In genomic region chr15:84955089-84955848, GRCh38 we compare ENCODE assay signal across 8 cellular contexts. TPM values are rescaled to one million over a fixed set of nuclear protein-coding genes. Genes with fewer than 3 reads are reported as not detected.
DNase-seq lines count a peak whose midpoint lies in the region; ATAC-seq and TF ChIP-seq lines count a peak whose summit lies in the region.

No MANE protein-coding gene starts in this region.

- H3K36me3 ChIP-seq in lower lobe of right lung: no peaks in the 10 kb centered on the region

- H3K27ac ChIP-seq in lower lobe of right lung: no peak overlapping the region

- H3K27ac Mint-ChIP-seq in dendritic cell treated with granulocyte-macrophage colony-stimulating factor and Interleukin-4, amounts not matched to agents 40 ng/mL and 50 ng/mL, for 4 days: no peak overlapping the region

- ATAC-seq in lower lobe of right lung (peak; percentile 92 to 96), GM18498 (IDR thresholded peaks at IDR 0.05; ENCODE audit: unreplicated experiment) (no peak)

- no peaks in the 10 kb centered on the region for H3K27me3 ChIP-seq in lower lobe of right lung (ENCODE audit: low read depth)

- no peaks in the 10 kb centered on the region for H3K9me3 Mint-ChIP-seq in dendritic cell treated with granulocyte-macrophage colony-stimulating factor and Interleukin-4, amounts not matched to agents 40 ng/mL and 50 ng/mL, for 4 days

- H3K4me3 Mint-ChIP-seq in dendritic cell treated with granulocyte-macrophage colony-stimulating factor and Interleukin-4, amounts not matched to agents 40 ng/mL and 50 ng/mL, for 4 days: peak overlapping the region; percentile 59

- peak overlapping the region; percentile 35 for H3K4me3 ChIP-seq in lower lobe of right lung

- H3K36me3 Mint-ChIP-seq in dendritic cell treated with granulocyte-macrophage colony-stimulating factor and Interleukin-4, amounts not matched to agents 40 ng/mL and 50 ng/mL, for 4 days (ENCODE audit: low read depth): no peaks in the 10 kb centered on the region

- DNase-seq in NOMO-1 treated with dmso at 0.1 percent for 144 hours (lab: John Stamatoyannopoulos, UW; ENCODE audit: unreplicated experiment) (peak; percentile 5), NOMO-1 treated with DMSO at 0.1 percent for 48 hours (lab: John Stamatoyannopoulos, UW; ENCODE audit: unreplicated experiment) (no peak), NCI-H146 treated with DMSO at 0.1 percent for 48 hours (lab: John Stamatoyannopoulos, UW; ENCODE audit: unreplicated experiment) (peak; percentile 14), lower lobe of right lung (peak; percentile 78)
- DNase-seq in activated CD4-positive, alpha-beta T cell treated with anti-CD3 and anti-CD28 coated beads for 4 hours: peak; percentile 39 to 51
- DNase-seq in stimulated activated CD4-positive, alpha-beta T cell treated with anti-CD3 and anti-CD28 coated beads, TNF-alpha, amount 100 ng/mL, for 24 hours (ENCODE audit: low read depth in 3 of 3): peak in 2 of 3 experiments; percentile 16 to 31

- peak; percentile 91 for TF ChIP-seq CTCF in lower lobe of right lung (IDR thresholded peaks at IDR 0.05)

- no peaks in the 10 kb centered on the region for H3K9me3 ChIP-seq in lower lobe of right lung

- H3K27me3 Mint-ChIP-seq in dendritic cell treated with granulocyte-macrophage colony-stimulating factor and Interleukin-4, amounts not matched to agents 40 ng/mL and 50 ng/mL, for 4 days: peaks cover 2% of the 10 kb centered on the region

- peaks cover 27% of the 10 kb centered on the region for H3K4me1 Mint-ChIP-seq in dendritic cell treated with granulocyte-macrophage colony-stimulating factor and Interleukin-4, amounts not matched to agents 40 ng/mL and 50 ng/mL, for 4 days (ENCODE audit: low read depth)

- intact Hi-C loops in dendritic cell treated with granulocyte-macrophage colony-stimulating factor and Interleukin-4, amounts not matched to agents 40 ng/mL and 50 ng/mL, for 4 days (cut with micrococcal nuclease): loop anchor here (1.0 kb wide), 2 partner anchors 55 to 89 kb away; no protein-coding TSS in a partner anchor
- intact Hi-C loops in lower lobe of right lung (cut with DNase I): loop anchor here (10.0 kb wide), 1 partner anchor 90 kb away; no protein-coding TSS in a partner anchor

- peaks cover 12% of the 10 kb centered on the region for H3K4me1 ChIP-seq in lower lobe of right lung

RNA-seq across cellular contexts. Expression of gene PDE8A, which starts 26.4 kb away (rescaled TPM):
- total RNA-seq in lower lobe of right lung: 49.2 TPM
